In the genomic region with DNA sequence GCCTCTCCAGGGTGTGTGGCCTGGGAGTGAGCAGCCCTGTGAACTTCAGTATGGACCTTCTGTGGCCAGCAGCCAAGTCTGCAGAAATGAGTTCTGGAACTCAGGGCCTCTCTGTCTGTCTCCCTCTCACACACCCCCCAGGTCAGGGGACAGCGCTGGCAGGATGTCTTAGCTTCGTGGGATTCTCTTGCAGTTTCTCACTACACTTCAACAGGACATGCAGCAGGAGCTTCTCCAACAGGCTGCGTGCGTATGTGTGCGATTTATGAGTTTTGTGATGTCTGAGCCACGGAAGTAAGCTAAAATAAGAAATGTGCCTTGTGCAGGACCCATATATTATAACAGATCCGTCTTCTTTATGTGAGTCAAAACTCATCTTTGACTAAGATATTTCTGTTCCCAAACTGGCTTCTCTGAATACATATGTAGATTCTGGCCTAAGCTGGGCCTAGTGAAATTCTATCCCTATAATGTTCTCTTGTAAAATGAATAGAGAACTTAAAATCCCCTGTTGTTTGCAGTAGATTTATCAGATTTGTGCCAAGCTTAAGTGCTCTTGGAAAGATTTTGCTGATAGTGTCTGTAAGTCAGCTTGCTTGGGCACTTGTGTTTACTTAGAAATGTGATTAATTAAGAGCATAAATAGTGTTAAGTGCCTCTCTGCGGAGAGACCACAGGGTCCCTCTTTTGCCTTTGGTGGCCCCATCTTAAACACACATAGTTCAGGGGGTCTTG, we compare ENCODE assay signal across 21 cellular contexts. TPM values are rescaled to one million over a fixed set of nuclear protein-coding genes. Genes with fewer than 3 reads are reported as not detected.
DNase-seq lines count a peak whose midpoint lies in the region; ATAC-seq and TF ChIP-seq lines count a peak whose summit lies in the region.
"Had no signal": no experiment of that assay in that cellular context is flagged by ENCODE, and none has a peak within 500 bp of the region (broad histone marks: within the 10 kb centered on the region; RNA-seq: fewer than 3 reads in every experiment).

No MANE protein-coding gene starts in this region.

- H3K27me3 ChIP-seq in mammary epithelial cell (ENCODE audit: insufficient read depth, low read length) (peaks cover 5% of the 10 kb centered on the region), PC-3 (ENCODE audit: low read length) (no peaks in the 10 kb centered on the region), lower lobe of right lung (ENCODE audit: low read depth) (peaks cover 3% of the 10 kb centered on the region)
- H3K27me3 ChIP-seq: adrenal gland, neural progenitor cell had no signal

- H3K27ac ChIP-seq in mammary epithelial cell (ENCODE audit: insufficient read depth, low read depth, low read length) (no peak overlapping the region), PC-3 (ENCODE audit: low read length) (no peak overlapping the region), lower lobe of right lung (no peak overlapping the region)
- H3K27ac ChIP-seq: adrenal gland, epithelial cell of prostate, foreskin keratinocyte, neural progenitor cell, RWPE1 had no signal

- H3K9me3 ChIP-seq in mammary epithelial cell (replicated peaks; ENCODE audit: insufficient read depth, low read length) (no peaks in the 10 kb centered on the region), PC-3 (ENCODE audit: low read length) (no peaks in the 10 kb centered on the region), lower lobe of right lung (no peaks in the 10 kb centered on the region)
- H3K9me3 ChIP-seq: adrenal gland had no signal

- H4K20me1 ChIP-seq in mammary epithelial cell (ENCODE audit: insufficient read depth, low read length): no peaks in the 10 kb centered on the region
- no peaks in the 10 kb centered on the region for H4K20me1 ChIP-seq in PC-3 (ENCODE audit: low read length)

- DNase-seq in T47D (ENCODE audit: low read depth in 1 of 2, low spot score in 1 of 2) (peak; percentile 9 to 63), mammary epithelial cell (no peak), PC-3 (peak; percentile 22), lower lobe of right lung (no peak), pons (ENCODE audit: low spot score) (no peak)
- DNase-seq: activated CD4-positive, alpha-beta T cell treated with anti-CD3 and anti-CD28 coated beads, Interleukin-2, amount 10 ng/mL, durations not matched to agents 24 days and 14 days; activated gamma-delta T cell; CD4-positive, CD25-positive, alpha-beta regulatory T cell; foreskin keratinocyte; hypothalamus; kidney; NCI-H1048; stimulated activated CD8-positive, alpha-beta memory T cell treated with anti-CD3 and anti-CD28 coated beads, Interleukin-4, amount 100 ng/mL, for 48 hours had no signal

- no peaks in the 10 kb centered on the region for H3F3A ChIP-seq in PC-3 (ENCODE audit: low read length, unreplicated experiment)

- dilution Hi-C loops in mammary epithelial cell (cut with HindIII; ENCODE audit: low sequenced_read_pairs): no loop called here

- intact Hi-C loops in mammary epithelial cell (cut with micrococcal nuclease): no loop called here
- intact Hi-C loops in PC-3 (cut with micrococcal nuclease): no loop called here
- intact Hi-C loops in lower lobe of right lung (cut with DNase I): no loop called here

- no peaks in the 10 kb centered on the region for H3K9me2 ChIP-seq in PC-3 (replicated peaks; ENCODE audit: low read length)

- no peaks in the 10 kb centered on the region for H3K4me1 ChIP-seq in mammary epithelial cell (ENCODE audit: insufficient read depth, low read length)
- H3K4me1 ChIP-seq in PC-3 (ENCODE audit: insufficient read depth, low read length): no peaks in the 10 kb centered on the region
- H3K4me1 ChIP-seq in lower lobe of right lung: no peaks in the 10 kb centered on the region
- H3K4me1 ChIP-seq: adrenal gland, foreskin keratinocyte had no signal

- POLR2A ChIA-PET in PC-3 (lab: Charles Lee; ENCODE audit: unreplicated experiment): no interaction called here

- 88% methylated on average over 8 of the region's 8 CpGs for WGBS in mammary epithelial cell (ENCODE audit: low coverage, missing lambda C conversion rate)

- H3K36me3 ChIP-seq in mammary epithelial cell (ENCODE audit: insufficient read depth, low read length) (no peaks in the 10 kb centered on the region), PC-3 (ENCODE audit: low read depth, low read length) (no peaks in the 10 kb centered on the region), lower lobe of right lung (no peaks in the 10 kb centered on the region)
- H3K36me3 ChIP-seq: adrenal gland, neural progenitor cell had no signal

- TF ChIP-seq CTCF in mammary epithelial cell (conservative IDR thresholded peaks at IDR 0.05 in 1 of 2, IDR thresholded peaks at IDR 0.05 in 1 of 2; ENCODE audit: extremely low read depth in 1 of 2, insufficient read depth in 1 of 2, low read depth in 1 of 2, low read length in 2 of 2): no peak
- TF ChIP-seq CTCF in PC-3 (conservative IDR thresholded peaks at IDR 0.05; ENCODE audit: low read depth, low read length): no peak
- TF ChIP-seq CTCF in lower lobe of right lung (IDR thresholded peaks at IDR 0.05): no peak

- CTCF ChIA-PET in mammary epithelial cell (lab: Charles Lee; ENCODE audit: low non-redundant PET) (no interaction called here), PC-3 (lab: Charles Lee) (no interaction called here)

- no peak overlapping the region for H2AFZ ChIP-seq in mammary epithelial cell (ENCODE audit: low read depth, low read length)
- H2AFZ ChIP-seq in PC-3 (ENCODE audit: low read length): no peak overlapping the region
- H2AFZ ChIP-seq: neural progenitor cell had no signal

- BruUV-seq in mammary epithelial cell (replicated peaks; lab: Mats Ljungman, UMichigan) (no TSS peak), PC-3 (replicated peaks; lab: Mats Ljungman, UMichigan) (no TSS peak)

- no peak overlapping the region for H3K4me2 ChIP-seq in mammary epithelial cell (ENCODE audit: insufficient read depth, low read depth, low read length)
- no peak overlapping the region for H3K4me2 ChIP-seq in PC-3 (ENCODE audit: low read length)
- H3K4me2 ChIP-seq: neural progenitor cell had no signal

- no peak overlapping the region for H3K4me3 ChIP-seq in mammary epithelial cell (replicated peaks in 1 of 3; ENCODE audit: insufficient read depth in 1 of 3, low read depth in 2 of 3, low read length in 3 of 3)
- no peak overlapping the region for H3K4me3 ChIP-seq in PC-3 (ENCODE audit: low read length)
- no peak overlapping the region for H3K4me3 ChIP-seq in lower lobe of right lung
- H3K4me3 ChIP-seq: adrenal gland, neural progenitor cell had no signal

- in situ Hi-C loops in T47D (cut with HindIII; ENCODE audit: low pct_unique_long_range_greater_than_20kb, low sequenced_read_pairs) (no loop called here), mammary epithelial cell (cut with MboI; ENCODE audit: low sequenced_read_pairs in 2 of 2) (loop anchor here (25.0 kb wide), 2 partner anchors 393 to 1418 kb away; no protein-coding TSS in a partner anchor)

- H3K9ac ChIP-seq in mammary epithelial cell (ENCODE audit: insufficient read depth, low read length): no peak overlapping the region
- no peak overlapping the region for H3K9ac ChIP-seq in PC-3 (ENCODE audit: low read length)
- H3K9ac ChIP-seq: neural progenitor cell had no signal

- no peaks in the 10 kb centered on the region for H3K79me2 ChIP-seq in mammary epithelial cell (ENCODE audit: insufficient read depth, low read length)
- no peaks in the 10 kb centered on the region for H3K79me2 ChIP-seq in PC-3 (ENCODE audit: low read length)

- ATAC-seq in PC-3 (peak; percentile 62), lower lobe of right lung (peak; percentile 38 to 74), HG02588 (IDR thresholded peaks at IDR 0.05; ENCODE audit: unreplicated experiment) (no peak), HG03135 (IDR thresholded peaks at IDR 0.05; ENCODE audit: unreplicated experiment) (no peak), GM19351 (IDR thresholded peaks at IDR 0.05; ENCODE audit: unreplicated experiment) (no peak)
- ATAC-seq: foreskin keratinocyte had no signal

RNA-seq across cellular contexts. Expression of a gene that starts 39.8 kb away (rescaled TPM):
- 1 to 10 TPM in 1 of 2 donors, not detected in 1; 4.0 TPM for total RNA-seq in mammary epithelial cell
- 0.10 TPM for polyA plus RNA-seq in mammary epithelial cell
- not detected for polyA minus RNA-seq in mammary epithelial cell
- not detected in 2 replicates for total RNA-seq in PC-3 (2014; rRNA removed)
- total RNA-seq in lower lobe of right lung: 10.1 TPM
- total RNA-seq: activated CD4-positive, alpha-beta T cell treated with anti-CD3 and anti-CD28 coated beads, Interleukin-2, amount 10 ng/mL, durations not matched to agents 24 days and 14 days; foreskin keratinocyte; pulmonary artery endothelial cell had no signal
- polyA plus RNA-seq: CD4-positive, CD25-positive, alpha-beta regulatory T cell; foreskin keratinocyte had no signal

Comparison
In these comparisons a context has a peak if more than half of its experiments do, and no peak if none do; other contexts are left out.
1. DNase-seq: peak in T47D (2 of 2) and PC-3 (single experiment); none in mammary epithelial cell (single experiment), lower lobe of right lung (single experiment) and pons (single experiment).
2. ATAC-seq: peak in PC-3 (single experiment) and lower lobe of right lung (2 of 2); none in HG02588 (single experiment), HG03135 (single experiment) and GM19351 (single experiment).